ENCODE assay signal across 1 cellular context in the genomic region with DNA sequence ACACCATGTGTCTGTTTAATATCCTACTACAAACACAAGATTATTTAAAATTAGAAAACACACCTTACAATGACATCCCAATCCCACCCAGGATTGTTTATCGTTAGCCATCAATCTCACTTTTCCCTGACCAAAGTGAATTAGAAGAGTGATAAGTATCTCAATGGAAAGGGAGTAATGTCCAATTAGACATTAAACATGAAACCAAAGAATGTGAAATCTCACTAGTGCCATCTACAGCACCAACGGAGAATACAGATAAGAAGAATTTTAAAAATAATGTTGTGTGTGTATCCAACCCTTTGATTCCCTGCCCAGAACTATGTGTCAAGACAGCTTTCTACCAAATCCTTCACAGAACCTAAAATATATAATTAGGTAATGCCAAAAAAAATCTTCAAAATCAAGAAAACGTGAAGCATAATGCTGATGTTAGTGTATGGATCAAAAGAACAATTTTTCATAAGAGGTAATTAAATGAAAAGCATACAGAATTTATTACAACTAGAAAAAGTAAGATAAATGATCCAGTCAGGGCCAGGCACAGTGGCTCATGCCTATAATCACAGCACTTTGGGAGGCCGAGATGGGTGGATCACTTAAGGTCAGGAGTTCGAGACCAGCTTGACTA.
A peak's percentile ranks its signal among the peaks of the same experiment; 100 is the strongest.
TF ChIP-seq lines count a peak whose summit lies in the region.

No MANE protein-coding gene starts in this region.

TF ChIP-seq in HepG2, 621 proteins besides CTCF, POLR2A, EP300 and RAD21 (continued from another document):
- TF ChIP-seq, protein P1, sequence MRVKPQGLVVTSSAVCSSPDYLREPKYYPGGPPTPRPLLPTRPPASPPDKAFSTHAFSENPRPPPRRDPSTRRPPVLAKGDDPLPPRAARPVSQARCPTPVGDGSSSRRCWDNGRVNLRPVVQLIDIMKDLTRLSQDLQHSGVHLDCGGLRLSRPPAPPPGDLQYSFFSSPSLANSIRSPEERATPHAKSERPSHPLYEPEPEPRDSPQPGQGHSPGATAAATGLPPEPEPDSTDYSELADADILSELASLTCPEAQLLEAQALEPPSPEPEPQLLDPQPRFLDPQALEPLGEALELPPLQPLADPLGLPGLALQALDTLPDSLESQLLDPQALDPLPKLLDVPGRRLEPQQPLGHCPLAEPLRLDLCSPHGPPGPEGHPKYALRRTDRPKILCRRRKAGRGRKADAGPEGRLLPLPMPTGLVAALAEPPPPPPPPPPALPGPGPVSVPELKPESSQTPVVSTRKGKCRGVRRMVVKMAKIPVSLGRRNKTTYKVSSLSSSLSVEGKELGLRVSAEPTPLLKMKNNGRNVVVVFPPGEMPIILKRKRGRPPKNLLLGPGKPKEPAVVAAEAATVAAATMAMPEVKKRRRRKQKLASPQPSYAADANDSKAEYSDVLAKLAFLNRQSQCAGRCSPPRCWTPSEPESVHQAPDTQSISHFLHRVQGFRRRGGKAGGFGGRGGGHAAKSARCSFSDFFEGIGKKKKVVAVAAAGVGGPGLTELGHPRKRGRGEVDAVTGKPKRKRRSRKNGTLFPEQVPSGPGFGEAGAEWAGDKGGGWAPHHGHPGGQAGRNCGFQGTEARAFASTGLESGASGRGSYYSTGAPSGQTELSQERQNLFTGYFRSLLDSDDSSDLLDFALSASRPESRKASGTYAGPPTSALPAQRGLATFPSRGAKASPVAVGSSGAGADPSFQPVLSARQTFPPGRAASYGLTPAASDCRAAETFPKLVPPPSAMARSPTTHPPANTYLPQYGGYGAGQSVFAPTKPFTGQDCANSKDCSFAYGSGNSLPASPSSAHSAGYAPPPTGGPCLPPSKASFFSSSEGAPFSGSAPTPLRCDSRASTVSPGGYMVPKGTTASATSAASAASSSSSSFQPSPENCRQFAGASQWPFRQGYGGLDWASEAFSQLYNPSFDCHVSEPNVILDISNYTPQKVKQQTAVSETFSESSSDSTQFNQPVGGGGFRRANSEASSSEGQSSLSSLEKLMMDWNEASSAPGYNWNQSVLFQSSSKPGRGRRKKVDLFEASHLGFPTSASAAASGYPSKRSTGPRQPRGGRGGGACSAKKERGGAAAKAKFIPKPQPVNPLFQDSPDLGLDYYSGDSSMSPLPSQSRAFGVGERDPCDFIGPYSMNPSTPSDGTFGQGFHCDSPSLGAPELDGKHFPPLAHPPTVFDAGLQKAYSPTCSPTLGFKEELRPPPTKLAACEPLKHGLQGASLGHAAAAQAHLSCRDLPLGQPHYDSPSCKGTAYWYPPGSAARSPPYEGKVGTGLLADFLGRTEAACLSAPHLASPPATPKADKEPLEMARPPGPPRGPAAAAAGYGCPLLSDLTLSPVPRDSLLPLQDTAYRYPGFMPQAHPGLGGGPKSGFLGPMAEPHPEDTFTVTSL (CRISPR knock-in tag; IDR thresholded peaks at IDR 0.05; ENCODE audit: borderline replicate concordance) = no peak
- TF ChIP-seq, protein P2, sequence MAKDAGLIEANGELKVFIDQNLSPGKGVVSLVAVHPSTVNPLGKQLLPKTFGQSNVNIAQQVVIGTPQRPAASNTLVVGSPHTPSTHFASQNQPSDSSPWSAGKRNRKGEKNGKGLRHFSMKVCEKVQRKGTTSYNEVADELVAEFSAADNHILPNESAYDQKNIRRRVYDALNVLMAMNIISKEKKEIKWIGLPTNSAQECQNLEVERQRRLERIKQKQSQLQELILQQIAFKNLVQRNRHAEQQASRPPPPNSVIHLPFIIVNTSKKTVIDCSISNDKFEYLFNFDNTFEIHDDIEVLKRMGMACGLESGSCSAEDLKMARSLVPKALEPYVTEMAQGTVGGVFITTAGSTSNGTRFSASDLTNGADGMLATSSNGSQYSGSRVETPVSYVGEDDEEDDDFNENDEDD (CRISPR knock-in tag; IDR thresholded peaks at IDR 0.05; ENCODE audit: borderline replicate concordance) = no peak
- TF ChIP-seq, protein P3, sequence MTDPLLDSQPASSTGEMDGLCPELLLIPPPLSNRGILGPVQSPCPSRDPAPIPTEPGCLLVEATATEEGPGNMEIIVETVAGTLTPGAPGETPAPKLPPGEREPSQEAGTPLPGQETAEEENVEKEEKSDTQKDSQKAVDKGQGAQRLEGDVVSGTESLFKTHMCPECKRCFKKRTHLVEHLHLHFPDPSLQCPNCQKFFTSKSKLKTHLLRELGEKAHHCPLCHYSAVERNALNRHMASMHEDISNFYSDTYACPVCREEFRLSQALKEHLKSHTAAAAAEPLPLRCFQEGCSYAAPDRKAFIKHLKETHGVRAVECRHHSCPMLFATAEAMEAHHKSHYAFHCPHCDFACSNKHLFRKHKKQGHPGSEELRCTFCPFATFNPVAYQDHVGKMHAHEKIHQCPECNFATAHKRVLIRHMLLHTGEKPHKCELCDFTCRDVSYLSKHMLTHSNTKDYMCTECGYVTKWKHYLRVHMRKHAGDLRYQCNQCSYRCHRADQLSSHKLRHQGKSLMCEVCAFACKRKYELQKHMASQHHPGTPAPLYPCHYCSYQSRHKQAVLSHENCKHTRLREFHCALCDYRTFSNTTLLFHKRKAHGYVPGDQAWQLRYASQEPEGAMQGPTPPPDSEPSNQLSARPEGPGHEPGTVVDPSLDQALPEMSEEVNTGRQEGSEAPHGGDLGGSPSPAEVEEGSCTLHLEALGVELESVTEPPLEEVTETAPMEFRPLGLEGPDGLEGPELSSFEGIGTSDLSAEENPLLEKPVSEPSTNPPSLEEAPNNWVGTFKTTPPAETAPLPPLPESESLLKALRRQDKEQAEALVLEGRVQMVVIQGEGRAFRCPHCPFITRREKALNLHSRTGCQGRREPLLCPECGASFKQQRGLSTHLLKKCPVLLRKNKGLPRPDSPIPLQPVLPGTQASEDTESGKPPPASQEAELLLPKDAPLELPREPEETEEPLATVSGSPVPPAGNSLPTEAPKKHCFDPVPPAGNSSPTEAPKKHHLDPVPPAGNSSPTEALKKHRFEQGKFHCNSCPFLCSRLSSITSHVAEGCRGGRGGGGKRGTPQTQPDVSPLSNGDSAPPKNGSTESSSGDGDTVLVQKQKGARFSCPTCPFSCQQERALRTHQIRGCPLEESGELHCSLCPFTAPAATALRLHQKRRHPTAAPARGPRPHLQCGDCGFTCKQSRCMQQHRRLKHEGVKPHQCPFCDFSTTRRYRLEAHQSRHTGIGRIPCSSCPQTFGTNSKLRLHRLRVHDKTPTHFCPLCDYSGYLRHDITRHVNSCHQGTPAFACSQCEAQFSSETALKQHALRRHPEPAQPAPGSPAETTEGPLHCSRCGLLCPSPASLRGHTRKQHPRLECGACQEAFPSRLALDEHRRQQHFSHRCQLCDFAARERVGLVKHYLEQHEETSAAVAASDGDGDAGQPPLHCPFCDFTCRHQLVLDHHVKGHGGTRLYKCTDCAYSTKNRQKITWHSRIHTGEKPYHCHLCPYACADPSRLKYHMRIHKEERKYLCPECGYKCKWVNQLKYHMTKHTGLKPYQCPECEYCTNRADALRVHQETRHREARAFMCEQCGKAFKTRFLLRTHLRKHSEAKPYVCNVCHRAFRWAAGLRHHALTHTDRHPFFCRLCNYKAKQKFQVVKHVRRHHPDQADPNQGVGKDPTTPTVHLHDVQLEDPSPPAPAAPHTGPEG (CRISPR knock-in tag; IDR thresholded peaks at IDR 0.05) = no peak
- no peak for TF ChIP-seq ZNF546 (CRISPR knock-in tag; conservative IDR thresholded peaks at IDR 0.05)
- TF ChIP-seq HDAC6 (IDR thresholded peaks at IDR 0.05; ENCODE audit: low read depth, low read length) = no peak
- TF ChIP-seq, protein P4, sequence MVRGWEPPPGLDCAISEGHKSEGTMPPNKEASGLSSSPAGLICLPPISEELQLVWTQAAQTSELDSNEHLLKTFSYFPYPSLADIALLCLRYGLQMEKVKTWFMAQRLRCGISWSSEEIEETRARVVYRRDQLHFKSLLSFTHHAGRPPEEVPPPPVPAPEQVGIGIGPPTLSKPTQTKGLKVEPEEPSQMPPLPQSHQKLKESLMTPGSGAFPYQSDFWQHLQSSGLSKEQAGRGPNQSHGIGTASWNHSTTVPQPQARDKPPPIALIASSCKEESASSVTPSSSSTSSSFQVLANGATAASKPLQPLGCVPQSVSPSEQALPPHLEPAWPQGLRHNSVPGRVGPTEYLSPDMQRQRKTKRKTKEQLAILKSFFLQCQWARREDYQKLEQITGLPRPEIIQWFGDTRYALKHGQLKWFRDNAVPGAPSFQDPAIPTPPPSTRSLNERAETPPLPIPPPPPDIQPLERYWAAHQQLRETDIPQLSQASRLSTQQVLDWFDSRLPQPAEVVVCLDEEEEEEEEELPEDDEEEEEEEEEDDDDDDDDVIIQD (CRISPR knock-in tag; IDR thresholded peaks at IDR 0.05; ENCODE audit: low read depth) = no peak
- TF ChIP-seq NFE2L2 (IDR thresholded peaks at IDR 0.05; ENCODE audit: low read length) = no peak
- TF ChIP-seq SKI (IDR thresholded peaks at IDR 0.05; ENCODE audit: partially characterized antibody) = no peak
- TF ChIP-seq TOE1 (CRISPR knock-in tag; IDR thresholded peaks at IDR 0.05) = no peak
- TF ChIP-seq MYC (CRISPR knock-in tag; IDR thresholded peaks at IDR 0.05; ENCODE audit: borderline replicate concordance) = no peak
- no peak for TF ChIP-seq NFIC (IDR thresholded peaks at IDR 0.05; ENCODE audit: low read length)
- no peak for TF ChIP-seq ZNF850 (CRISPR knock-in tag; conservative IDR thresholded peaks at IDR 0.05)
- no peak for TF ChIP-seq ZNF331 (CRISPR knock-in tag; IDR thresholded peaks at IDR 0.05)
- TF ChIP-seq STAG1 (CRISPR knock-in tag; IDR thresholded peaks at IDR 0.05) = peak; percentile 60
- no peak for TF ChIP-seq ELF4 (CRISPR knock-in tag; IDR thresholded peaks at IDR 0.05; ENCODE audit: borderline replicate concordance)
- no peak for TF ChIP-seq RXRA (CRISPR knock-in tag; IDR thresholded peaks at IDR 0.05)
- TF ChIP-seq ZNF205 (CRISPR knock-in tag; IDR thresholded peaks at IDR 0.05) = peak; percentile 95
- peak; percentile 24; the same call in 1 of the 2 replicates for TF ChIP-seq SMC3 (IDR thresholded peaks at IDR 0.05; ENCODE audit: low read length)
- TF ChIP-seq, protein P5, sequence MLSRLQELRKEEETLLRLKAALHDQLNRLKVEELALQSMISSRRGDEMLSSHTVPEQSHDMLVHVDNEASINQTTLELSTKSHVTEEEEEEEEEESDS (CRISPR knock-in tag; IDR thresholded peaks at IDR 0.05; ENCODE audit: borderline replicate concordance) = no peak
- no peak for TF ChIP-seq ZNF660 (CRISPR knock-in tag; IDR thresholded peaks at IDR 0.05; ENCODE audit: borderline replicate concordance, low read depth)
- no peak for TF ChIP-seq IKZF1 (IDR thresholded peaks at IDR 0.05)
- no peak for TF ChIP-seq ZFP41 (CRISPR knock-in tag; IDR thresholded peaks at IDR 0.05; ENCODE audit: borderline replicate concordance)
